2 cellular contexts compared by ENCODE assay signal in genomic region chr11:21205205-21205604, GRCh38.
TF ChIP-seq lines count a peak whose summit lies in the region.

No MANE protein-coding gene starts in this region.

TF ChIP-seq in GM23338, 12 proteins besides CTCF, POLR2A, EP300 and RAD21 (continued from another document):
- TF ChIP-seq ZNF462 (CRISPR knock-in tag; IDR thresholded peaks at IDR 0.05): no peak

TF ChIP-seq in WTC11, 78 proteins besides CTCF, POLR2A, EP300 and RAD21 (continued from another document):
- TF ChIP-seq FOXP4 (CRISPR knock-in tag; IDR thresholded peaks at IDR 0.05) (no peak), ZBTB43 (CRISPR knock-in tag; IDR thresholded peaks at IDR 0.05) (no peak), FOXJ3 (CRISPR knock-in tag; IDR thresholded peaks at IDR 0.05; ENCODE audit: borderline replicate concordance) (no peak), USF1 (CRISPR knock-in tag; IDR thresholded peaks at IDR 0.05) (no peak), TEAD1 (CRISPR knock-in tag; IDR thresholded peaks at IDR 0.05) (no peak)
